In genomic region chr17:80758793-80759673, GRCh38 we compare ENCODE assay signal across 9 cellular contexts.
DNase-seq lines count a peak whose midpoint lies in the region; ATAC-seq and TF ChIP-seq lines count a peak whose summit lies in the region.
"Had no signal": no experiment of that assay in that cellular context is flagged by ENCODE, and none has a peak within 500 bp of the region (broad histone marks: within the 10 kb centered on the region; RNA-seq: fewer than 3 reads in every experiment).

No MANE protein-coding gene starts in this region.

- H3K9me3 Mint-ChIP-seq in activated CD8-positive, alpha-beta T cell treated with anti-CD3 and anti-CD28 coated beads, Interleukin-2, amount 10 ng/mL, durations not matched to agents 7 days and 5 days (ENCODE audit: insufficient read depth), result no peaks in the 10 kb centered on the region
- H3K9me3 Mint-ChIP-seq in immature natural killer cell, result no peaks in the 10 kb centered on the region

- TF ChIP-seq CTCF in upper lobe of right lung (IDR thresholded peaks at IDR 0.05) (no peak), GM13976 (IDR thresholded peaks at IDR 0.05; ENCODE audit: borderline replicate concordance, control extremely low read depth, extremely low read depth, insufficient read depth, missing control alignments) (no peak)

- H3K36me3 Mint-ChIP-seq in activated CD8-positive, alpha-beta T cell treated with anti-CD3 and anti-CD28 coated beads, Interleukin-2, amount 10 ng/mL, durations not matched to agents 7 days and 5 days (ENCODE audit: low read depth), result peaks cover 65% of the 10 kb centered on the region
- peaks cover 9 to 16% (median 14%) of the 10 kb centered on the region in 3 donors for H3K36me3 Mint-ChIP-seq in immature natural killer cell

- H3K36me3 ChIP-seq in upper lobe of right lung, result peaks cover 10% of the 10 kb centered on the region

- H3K27ac Mint-ChIP-seq in activated CD8-positive, alpha-beta T cell treated with anti-CD3 and anti-CD28 coated beads, Interleukin-2, amount 10 ng/mL, durations not matched to agents 7 days and 5 days, result peak overlapping the region; percentile 94
- H3K27ac Mint-ChIP-seq in immature natural killer cell, result peak overlapping the region in 5 of 6 donors; percentile 6 to 73 (median 68)

- POLR2A ChIA-PET in activated CD8-positive, alpha-beta T cell treated with anti-CD3 and anti-CD28 coated beads, Interleukin-2, amount 10 ng/mL, durations not matched to agents 7 days and 5 days (lab: Charles Lee), result interaction anchor here (0.9 to 1.3 kb wide), 3 partner anchors 9 to 118 kb away, joined by 3 read pairs; no protein-coding TSS in a partner anchor

- no peaks in the 10 kb centered on the region for H3K9me3 ChIP-seq in upper lobe of right lung

- H3K27me3 ChIP-seq in upper lobe of right lung, result no peaks in the 10 kb centered on the region

- H3K4me3 Mint-ChIP-seq in activated CD8-positive, alpha-beta T cell treated with anti-CD3 and anti-CD28 coated beads, Interleukin-2, amount 10 ng/mL, durations not matched to agents 7 days and 5 days, result peak overlapping the region; percentile 46
- H3K4me3 Mint-ChIP-seq in immature natural killer cell, result peak overlapping the region in 1 of 5 donors; percentile 23

- H3K27ac ChIP-seq in upper lobe of right lung, result peak overlapping the region; percentile 11

- peaks cover 21% of the 10 kb centered on the region for H3K4me1 ChIP-seq in upper lobe of right lung

- H3K4me1 Mint-ChIP-seq in activated CD8-positive, alpha-beta T cell treated with anti-CD3 and anti-CD28 coated beads, Interleukin-2, amount 10 ng/mL, durations not matched to agents 7 days and 5 days (ENCODE audit: low read depth), result peaks cover 82% of the 10 kb centered on the region
- H3K4me1 Mint-ChIP-seq in immature natural killer cell, result peaks cover 21 to 27% of the 10 kb centered on the region in 2 donors

- H3K4me3 ChIP-seq in upper lobe of right lung, result no peak overlapping the region

- intact Hi-C loops in upper lobe of right lung (cut with DNase I), result no loop called here

- ATAC-seq in activated CD8-positive, alpha-beta T cell treated with anti-CD3 and anti-CD28 coated beads, Interleukin-2, amount 10 ng/mL, durations not matched to agents 7 days and 5 days, result peak; percentile 38
- ATAC-seq in upper lobe of right lung (no peak), HG03439 (IDR thresholded peaks at IDR 0.05; ENCODE audit: unreplicated experiment) (no peak)

- in situ Hi-C loops in GM13976 (cut with MboI; ENCODE audit: low sequenced_read_pairs, unreplicated experiment), result no loop called here

- no peaks in the 10 kb centered on the region for H3K27me3 Mint-ChIP-seq in activated CD8-positive, alpha-beta T cell treated with anti-CD3 and anti-CD28 coated beads, Interleukin-2, amount 10 ng/mL, durations not matched to agents 7 days and 5 days (ENCODE audit: low read depth)
- peaks cover 0 to 2% (median 0%) of the 10 kb centered on the region in 3 donors for H3K27me3 Mint-ChIP-seq in immature natural killer cell (ENCODE audit: low read depth in 3 of 3)

- peak; percentile 55 for DNase-seq in stimulated activated CD4-positive, alpha-beta T cell treated with anti-CD3 and anti-CD28 coated beads, Interleukin-15, amount 100 ng/mL, for 24 hours
- no peak for DNase-seq in stimulated activated CD4-positive, alpha-beta T cell treated with anti-CD3 and anti-CD28 coated beads, Interleukin-2, amount 100 ng/mL, for 48 hours
- peak; percentile 63 for DNase-seq in activated CD8-positive, alpha-beta T cell treated with anti-CD3 and anti-CD28 coated beads, Interleukin-2, amount 10 ng/mL, durations not matched to agents 7 days and 5 days
- DNase-seq in immature natural killer cell (no peak), upper lobe of right lung (no peak), GM13976 (ENCODE audit: low spot score) (no peak)
- DNase-seq in activated CD4-positive, CD25-positive, alpha-beta regulatory T cell treated with anti-CD3 and anti-CD28 coated beads, Interleukin-2, amount 50 U/mL, for 72 hours, result no peak
- DNase-seq: NCI-H1694 had no signal

- CTCF ChIA-PET in activated CD8-positive, alpha-beta T cell treated with anti-CD3 and anti-CD28 coated beads, Interleukin-2, amount 10 ng/mL, durations not matched to agents 7 days and 5 days (lab: Charles Lee), result interaction anchor here (0.8 to 1.9 kb wide), 5 partner anchors 23 to 140 kb away, joined by 3 to 8 read pairs (median 4); no protein-coding TSS in a partner anchor

Comparison
In these comparisons a context has a peak if more than half of its experiments do, and no peak if none do; other contexts are left out.
1. DNase-seq: peak in stimulated activated CD4-positive, alpha-beta T cell treated with anti-CD3 and anti-CD28 coated beads, Interleukin-15, amount 100 ng/mL, for 24 hours (single experiment) and activated CD8-positive, alpha-beta T cell treated with anti-CD3 and anti-CD28 coated beads, Interleukin-2, amount 10 ng/mL, durations not matched to agents 7 days and 5 days (single experiment); none in stimulated activated CD4-positive, alpha-beta T cell treated with anti-CD3 and anti-CD28 coated beads, Interleukin-2, amount 100 ng/mL, for 48 hours (0 of 2), immature natural killer cell (0 of 3), upper lobe of right lung (single experiment), GM13976 (single experiment) and activated CD4-positive, CD25-positive, alpha-beta regulatory T cell treated with anti-CD3 and anti-CD28 coated beads, Interleukin-2, amount 50 U/mL, for 72 hours (single experiment).